20 cellular contexts compared by ENCODE assay signal in the genomic region with DNA sequence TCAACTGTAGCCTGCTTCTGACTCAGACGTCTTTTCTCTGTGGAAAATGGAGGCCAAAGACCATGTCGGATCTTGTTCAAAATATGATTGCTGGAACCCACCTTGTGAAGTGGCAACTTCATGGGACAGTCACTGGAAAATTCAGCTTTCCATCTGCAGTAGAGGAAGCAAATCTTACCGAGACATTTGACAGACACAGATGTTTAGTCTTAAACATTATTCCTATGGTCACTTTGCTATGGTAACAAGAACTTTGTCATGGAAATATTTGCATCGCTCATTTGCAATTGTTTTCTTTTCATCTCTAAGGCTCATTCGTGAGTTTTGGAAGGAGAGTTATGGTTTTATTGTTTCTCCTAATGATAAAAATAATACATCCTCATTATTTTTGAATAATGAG.
A peak's percentile ranks its signal among the peaks of the same experiment; 100 is the strongest.
DNase-seq lines count a peak whose midpoint lies in the region; ATAC-seq and TF ChIP-seq lines count a peak whose summit lies in the region.
"Had no signal": no experiment of that assay in that cellular context is flagged by ENCODE, and none has a peak within 500 bp of the region (broad histone marks: within the 10 kb centered on the region; RNA-seq: fewer than 3 reads in every experiment).

No MANE protein-coding gene starts in this region.

- no peak for ATAC-seq in activated T-cell treated with anti-CD3 and anti-CD28 coated beads, Interleukin-2, amount 50 U/mL, for 72 hours (replicated peaks in 1 of 2)
- no peak for ATAC-seq in activated T-cell treated with anti-CD3 and anti-CD28 coated beads, Interleukin-2, amount 50 U/mL, for 4 hours
- ATAC-seq in WTC11 (no peak), Right ventricle myocardium inferior (no peak), GM21529 (IDR thresholded peaks at IDR 0.05; ENCODE audit: unreplicated experiment) (no peak)
- no peak for ATAC-seq in stimulated activated effector memory CD8-positive, alpha-beta T cell treated with anti-CD3 and anti-CD28 coated beads, Interleukin-12 subunit alpha, Interleukin-12 subunit beta, amount 100 ng/mL, for 72 hours
- ATAC-seq: lower lobe of right lung; naive thymus-derived CD4-positive, alpha-beta T cell; Panc1 had no signal

- CTCF ChIA-PET in WTC11 (lab: Charles Lee) = no interaction called here

- peaks cover 0 to 4% of the 10 kb centered on the region in 2 donors for H3K36me3 Mint-ChIP-seq in activated T-cell treated with anti-CD3 and anti-CD28 coated beads, Interleukin-2, amount 50 U/mL, for 72 hours (ENCODE audit: insufficient read depth in 2 of 2)
- no peaks in the 10 kb centered on the region for H3K36me3 Mint-ChIP-seq in activated T-cell treated with anti-CD3 and anti-CD28 coated beads, Interleukin-2, amount 50 U/mL, for 4 hours (ENCODE audit: insufficient read depth)
- no peaks in the 10 kb centered on the region for H3K36me3 Mint-ChIP-seq in WTC11
- no peaks in the 10 kb centered on the region for H3K36me3 Mint-ChIP-seq in endothelial cell (ENCODE audit: low read depth, unreplicated experiment)
- H3K36me3 Mint-ChIP-seq in stimulated activated effector memory CD8-positive, alpha-beta T cell treated with anti-CD3 and anti-CD28 coated beads, Interleukin-12 subunit alpha, Interleukin-12 subunit beta, amount 100 ng/mL, for 72 hours = peaks cover 16% of the 10 kb centered on the region

- H3K27ac Mint-ChIP-seq in activated T-cell treated with anti-CD3 and anti-CD28 coated beads, Interleukin-2, amount 50 U/mL, for 72 hours = no peak overlapping the region
- peak overlapping the region; percentile 84 for H3K27ac Mint-ChIP-seq in WTC11
- peak overlapping the region; percentile 27 for H3K27ac Mint-ChIP-seq in endothelial cell (ENCODE audit: unreplicated experiment)
- peak overlapping the region; percentile 32 for H3K27ac Mint-ChIP-seq in stimulated activated effector memory CD8-positive, alpha-beta T cell treated with anti-CD3 and anti-CD28 coated beads, Interleukin-12 subunit alpha, Interleukin-12 subunit beta, amount 100 ng/mL, for 72 hours

- peaks cover 73% of the 10 kb centered on the region for H3K4me1 Mint-ChIP-seq in activated T-cell treated with anti-CD3 and anti-CD28 coated beads, Interleukin-2, amount 50 U/mL, for 72 hours (ENCODE audit: low read depth)
- H3K4me1 Mint-ChIP-seq in activated T-cell treated with anti-CD3 and anti-CD28 coated beads, Interleukin-2, amount 50 U/mL, for 4 hours (ENCODE audit: low read depth) = peaks cover 49% of the 10 kb centered on the region
- H3K4me1 Mint-ChIP-seq in WTC11 (peaks cover 31% of the 10 kb centered on the region), endothelial cell (ENCODE audit: unreplicated experiment) (peaks cover 17% of the 10 kb centered on the region)
- H3K4me1 Mint-ChIP-seq in stimulated activated effector memory CD8-positive, alpha-beta T cell treated with anti-CD3 and anti-CD28 coated beads, Interleukin-12 subunit alpha, Interleukin-12 subunit beta, amount 100 ng/mL, for 72 hours = peaks cover 64% of the 10 kb centered on the region

- no peaks in the 10 kb centered on the region for H3K27me3 Mint-ChIP-seq in activated T-cell treated with anti-CD3 and anti-CD28 coated beads, Interleukin-2, amount 50 U/mL, for 72 hours (ENCODE audit: low read depth)
- H3K27me3 Mint-ChIP-seq in activated T-cell treated with anti-CD3 and anti-CD28 coated beads, Interleukin-2, amount 50 U/mL, for 4 hours (ENCODE audit: low read depth) = no peaks in the 10 kb centered on the region
- no peaks in the 10 kb centered on the region for H3K27me3 Mint-ChIP-seq in WTC11 (ENCODE audit: low read depth)
- peaks cover 2% of the 10 kb centered on the region for H3K27me3 Mint-ChIP-seq in endothelial cell (ENCODE audit: unreplicated experiment)
- H3K27me3 Mint-ChIP-seq: central memory CD8-positive, alpha-beta T cell; naive thymus-derived CD4-positive, alpha-beta T cell had no signal

- intact Hi-C loops in Right ventricle myocardium inferior (cut with DNase I) = no loop called here

- peak overlapping the region; percentile 1 to 13 for H3K4me3 Mint-ChIP-seq in activated T-cell treated with anti-CD3 and anti-CD28 coated beads, Interleukin-2, amount 50 U/mL, for 72 hours
- no peak overlapping the region for H3K4me3 Mint-ChIP-seq in activated T-cell treated with anti-CD3 and anti-CD28 coated beads, Interleukin-2, amount 50 U/mL, for 4 hours
- no peak overlapping the region for H3K4me3 Mint-ChIP-seq in WTC11
- no peak overlapping the region for H3K4me3 Mint-ChIP-seq in endothelial cell (ENCODE audit: unreplicated experiment)
- no peak overlapping the region for H3K4me3 Mint-ChIP-seq in stimulated activated effector memory CD8-positive, alpha-beta T cell treated with anti-CD3 and anti-CD28 coated beads, Interleukin-12 subunit alpha, Interleukin-12 subunit beta, amount 100 ng/mL, for 72 hours
- H3K4me3 Mint-ChIP-seq: central memory CD8-positive, alpha-beta T cell had no signal

- H3K9me3 Mint-ChIP-seq in activated T-cell treated with anti-CD3 and anti-CD28 coated beads, Interleukin-2, amount 50 U/mL, for 72 hours = peaks cover 0 to 5% of the 10 kb centered on the region in 2 donors
- peaks cover 5% of the 10 kb centered on the region for H3K9me3 Mint-ChIP-seq in activated T-cell treated with anti-CD3 and anti-CD28 coated beads, Interleukin-2, amount 50 U/mL, for 4 hours
- H3K9me3 Mint-ChIP-seq in WTC11 (peaks cover 6% of the 10 kb centered on the region), endothelial cell (ENCODE audit: unreplicated experiment) (no peaks in the 10 kb centered on the region)
- H3K9me3 Mint-ChIP-seq in stimulated activated effector memory CD8-positive, alpha-beta T cell treated with anti-CD3 and anti-CD28 coated beads, Interleukin-12 subunit alpha, Interleukin-12 subunit beta, amount 100 ng/mL, for 72 hours = peaks cover 6% of the 10 kb centered on the region
- H3K9me3 Mint-ChIP-seq: central memory CD8-positive, alpha-beta T cell had no signal

- TF ChIP-seq CTCF in WTC11 (IDR thresholded peaks at IDR 0.05) (no peak), endothelial cell (IDR thresholded peaks at IDR 0.05; ENCODE audit: unreplicated experiment) (no peak)

- no peak for DNase-seq in activated T-cell treated with anti-CD3 and anti-CD28 coated beads, Interleukin-2, amount 50 U/mL, for 72 hours
- no peak for DNase-seq in activated T-cell treated with anti-CD3 and anti-CD28 coated beads, Interleukin-2, amount 50 U/mL, for 4 hours
- DNase-seq in WTC11 (ENCODE audit: low spot score) (no peak), endothelial cell (ENCODE audit: low spot score) (no peak), A172 (ENCODE audit: low spot score) (no peak), Right ventricle myocardium inferior (ENCODE audit: missing footprints) (no peak)
- no peak for DNase-seq in stimulated activated effector memory CD8-positive, alpha-beta T cell treated with anti-CD3 and anti-CD28 coated beads, Interleukin-12 subunit alpha, Interleukin-12 subunit beta, amount 100 ng/mL, for 72 hours (ENCODE audit: low spot score in 2 of 2)
- DNase-seq: activated CD4-positive, alpha-beta T cell treated with anti-CD3 and anti-CD28 coated beads, Interleukin-2, amount 50 U/mL, for 48 hours; activated T-cell treated with anti-CD3 and anti-CD28 coated beads, Interleukin-2, amount 50 U/mL, for 48 hours; C1 segment of cervical spinal cord; effector memory CD4-positive, alpha-beta T cell; GOT3; lower lobe of right lung; naive thymus-derived CD4-positive, alpha-beta T cell; NCI-H1436 treated with DMSO at 0.1 percent for 48 hours; NCI-H82; spleen had no signal

- POLR2A ChIA-PET in WTC11 (lab: Charles Lee) = no interaction called here

TF ChIP-seq in WTC11, 78 proteins besides CTCF, POLR2A, EP300 and RAD21:
- TF ChIP-seq STAT6 (CRISPR knock-in tag; conservative IDR thresholded peaks at IDR 0.05; ENCODE audit: low read depth) (no peak), GTF2I (CRISPR knock-in tag; conservative IDR thresholded peaks at IDR 0.05) (no peak)

Comparison
In these comparisons a context has a peak if more than half of its experiments do, and no peak if none do; other contexts are left out.
1. H3K4me3 Mint-ChIP-seq: peak in activated T-cell treated with anti-CD3 and anti-CD28 coated beads, Interleukin-2, amount 50 U/mL, for 72 hours (2 of 2); none in activated T-cell treated with anti-CD3 and anti-CD28 coated beads, Interleukin-2, amount 50 U/mL, for 4 hours (single experiment), WTC11 (single experiment), endothelial cell (single experiment) and stimulated activated effector memory CD8-positive, alpha-beta T cell treated with anti-CD3 and anti-CD28 coated beads, Interleukin-12 subunit alpha, Interleukin-12 subunit beta, amount 100 ng/mL, for 72 hours (single experiment).